Comparison of ENCODE assay signal across 9 cellular contexts in the genomic region with DNA sequence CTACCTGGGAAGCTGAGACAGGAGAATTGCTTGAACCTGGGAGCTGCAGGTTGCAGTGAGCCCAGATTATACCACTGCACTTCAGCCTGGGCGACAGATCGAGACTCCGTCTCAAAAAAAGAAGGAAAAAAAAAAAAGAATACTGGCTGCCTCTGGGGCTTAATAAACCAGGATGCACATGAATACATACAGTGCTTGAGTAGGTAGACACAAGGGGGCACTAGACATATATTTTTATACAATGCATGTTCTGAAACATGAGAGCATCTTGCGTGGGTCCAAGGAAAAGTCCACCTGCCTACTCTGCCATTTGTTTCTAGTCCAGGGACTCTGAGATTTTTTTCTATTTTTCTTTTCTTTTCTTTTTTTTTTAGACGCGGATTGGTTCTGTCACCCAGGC. TPM values are rescaled to one million over a fixed set of nuclear protein-coding genes. Genes with fewer than 3 reads are reported as not detected.
DNase-seq lines count a peak whose midpoint lies in the region; ATAC-seq, FAIRE-seq and TF ChIP-seq lines count a peak whose summit lies in the region.
"Had no signal": no experiment of that assay in that cellular context is flagged by ENCODE, and none has a peak within 500 bp of the region (broad histone marks: within the 10 kb centered on the region; RNA-seq: fewer than 3 reads in every experiment).

No MANE protein-coding gene starts in this region.

- TF ChIP-seq EP300 in Ishikawa (IDR thresholded peaks at IDR 0.05; ENCODE audit: borderline replicate concordance), result no peak

- no peak overlapping the region for H3K9ac ChIP-seq in keratinocyte (ENCODE audit: control insufficient read depth, extremely low read depth, insufficient read depth, low read length)

- ATAC-seq in SK-N-SH treated with all-trans-retinoic acid at 6 μM for 48 hours (peak; percentile 89), GM21825 (IDR thresholded peaks at IDR 0.05; ENCODE audit: unreplicated experiment) (no peak), GM19397 (IDR thresholded peaks at IDR 0.05; ENCODE audit: unreplicated experiment) (no peak), HG02852 (IDR thresholded peaks at IDR 0.05; ENCODE audit: unreplicated experiment) (no peak)

- H4K20me1 ChIP-seq in keratinocyte (ENCODE audit: control insufficient read depth, extremely low read depth, insufficient read depth, low read length), result no peaks in the 10 kb centered on the region

- FAIRE-seq in keratinocyte (lab: Jason Lieb, UNC), result no peak

- TF ChIP-seq CTCF in keratinocyte (optimal IDR thresholded peaks at IDR 0.05 in 1 of 3, IDR thresholded peaks at IDR 0.05 in 1 of 3, conservative IDR thresholded peaks at IDR 0.05 in 1 of 3; ENCODE audit: extremely low read depth in 1 of 3, insufficient read depth in 2 of 3, low read length in 3 of 3), result peak; percentile 28 to 48 (median 43)

- H3K4me1 ChIP-seq in keratinocyte (ENCODE audit: control insufficient read depth, extremely low read depth, insufficient read depth, low read length), result no peaks in the 10 kb centered on the region
- H3K4me1 ChIP-seq: SJCRH30 had no signal

- peak; percentile 55 for TF ChIP-seq RAD21 in Ishikawa (IDR thresholded peaks at IDR 0.05; ENCODE audit: low read depth)

- H3K27ac ChIP-seq in keratinocyte (ENCODE audit: control insufficient read depth, insufficient read depth, low read length), result no peak overlapping the region
- H3K27ac ChIP-seq: SJCRH30 had no signal

- H3K27me3 ChIP-seq in keratinocyte (ENCODE audit: control insufficient read depth, extremely low read depth, insufficient read depth, low read length), result no peaks in the 10 kb centered on the region
- H3K27me3 ChIP-seq: SJCRH30 had no signal

- no peaks in the 10 kb centered on the region for H3K9me1 ChIP-seq in keratinocyte (ENCODE audit: control insufficient read depth, extremely low read depth, insufficient read depth, low read length)

- no peak overlapping the region for H2AFZ ChIP-seq in keratinocyte (ENCODE audit: control insufficient read depth, low read length)

- no peaks in the 10 kb centered on the region for H3K79me2 ChIP-seq in keratinocyte (ENCODE audit: control insufficient read depth, insufficient read depth, low read length)

- no peak overlapping the region for H3K4me3 ChIP-seq in keratinocyte (ENCODE audit: control insufficient read depth in 2 of 3, extremely low read depth in 1 of 3, insufficient read depth in 2 of 3, low read depth in 1 of 3, low read length in 3 of 3)
- H3K4me3 ChIP-seq: SJCRH30 had no signal

- no peaks in the 10 kb centered on the region for H3K36me3 ChIP-seq in keratinocyte (ENCODE audit: control insufficient read depth in 2 of 2, extremely low read depth in 1 of 2, insufficient read depth in 2 of 2, low read length in 2 of 2)
- H3K36me3 ChIP-seq: SJCRH30 had no signal

- DNase-seq in DMS79 treated with DMSO at 0.1 percent for 48 hours (lab: John Stamatoyannopoulos, UW) (peak; percentile 8), keratinocyte (ENCODE audit: low read depth, low spot score) (no peak), epidermal melanocyte (ENCODE audit: insufficient read length, low spot score) (no peak)

- no peaks in the 10 kb centered on the region for H3K9me3 ChIP-seq in keratinocyte (ENCODE audit: control insufficient read depth, low read depth, low read length)
- H3K9me3 ChIP-seq: SJCRH30 had no signal

- H3K4me2 ChIP-seq in keratinocyte (ENCODE audit: control insufficient read depth, extremely low read depth, insufficient read depth, low read depth, low read length), result no peak overlapping the region

- dilution Hi-C loops in keratinocyte (cut with MboI; ENCODE audit: extremely low pct_ligation_motif_present, low sequenced_read_pairs), result no loop called here

TF ChIP-seq in Ishikawa, 13 proteins besides CTCF, POLR2A, EP300 and RAD21 (continues in another document):
- no peak for TF ChIP-seq FOXM1 (IDR thresholded peaks at IDR 0.05; ENCODE audit: borderline replicate concordance, low read depth)
- TF ChIP-seq ZBTB7A (IDR thresholded peaks at IDR 0.05; ENCODE audit: low read depth), result no peak
- no peak for TF ChIP-seq TEAD4 (IDR thresholded peaks at IDR 0.05)
- no peak for TF ChIP-seq YY1 (IDR thresholded peaks at IDR 0.05; ENCODE audit: low read depth)
- TF ChIP-seq TCF12 (IDR thresholded peaks at IDR 0.05; ENCODE audit: low read depth), result no peak
- no peak for TF ChIP-seq TAF1 (IDR thresholded peaks at IDR 0.05; ENCODE audit: low read depth)
- TF ChIP-seq, protein P1, sequence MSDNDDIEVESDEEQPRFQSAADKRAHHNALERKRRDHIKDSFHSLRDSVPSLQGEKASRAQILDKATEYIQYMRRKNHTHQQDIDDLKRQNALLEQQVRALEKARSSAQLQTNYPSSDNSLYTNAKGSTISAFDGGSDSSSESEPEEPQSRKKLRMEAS (IDR thresholded peaks at IDR 0.05), result no peak
- TF ChIP-seq EGR1 (IDR thresholded peaks at IDR 0.05), result no peak
- TF ChIP-seq, protein P2, sequence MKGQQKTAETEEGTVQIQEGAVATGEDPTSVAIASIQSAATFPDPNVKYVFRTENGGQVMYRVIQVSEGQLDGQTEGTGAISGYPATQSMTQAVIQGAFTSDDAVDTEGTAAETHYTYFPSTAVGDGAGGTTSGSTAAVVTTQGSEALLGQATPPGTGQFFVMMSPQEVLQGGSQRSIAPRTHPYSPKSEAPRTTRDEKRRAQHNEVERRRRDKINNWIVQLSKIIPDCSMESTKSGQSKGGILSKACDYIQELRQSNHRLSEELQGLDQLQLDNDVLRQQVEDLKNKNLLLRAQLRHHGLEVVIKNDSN (IDR thresholded peaks at IDR 0.05), result no peak
- TF ChIP-seq NFIC (IDR thresholded peaks at IDR 0.05), result no peak

TF ChIP-seq in SK-N-SH treated with all-trans-retinoic acid at 6 μM for 48 hours, 23 proteins besides CTCF, POLR2A, EP300 and RAD21 (continues in another document):
- no peak for TF ChIP-seq ZFP30 (CRISPR knock-in tag; IDR thresholded peaks at IDR 0.05)
- TF ChIP-seq ZFP3 (CRISPR knock-in tag; IDR thresholded peaks at IDR 0.05), result no peak
- no peak for TF ChIP-seq SNAI2 (CRISPR knock-in tag; IDR thresholded peaks at IDR 0.05)
- no peak for TF ChIP-seq TCF4 (CRISPR knock-in tag; IDR thresholded peaks at IDR 0.05; ENCODE audit: borderline replicate concordance)
- no peak for TF ChIP-seq ARNTL (CRISPR knock-in tag; IDR thresholded peaks at IDR 0.05; ENCODE audit: borderline replicate concordance, low read depth)
- TF ChIP-seq OSR1 (CRISPR knock-in tag; IDR thresholded peaks at IDR 0.05), result no peak
- TF ChIP-seq ZNF8 (CRISPR knock-in tag; IDR thresholded peaks at IDR 0.05), result no peak
- no peak for TF ChIP-seq TOX (CRISPR knock-in tag; IDR thresholded peaks at IDR 0.05; ENCODE audit: borderline replicate concordance)
- TF ChIP-seq, protein P3, sequence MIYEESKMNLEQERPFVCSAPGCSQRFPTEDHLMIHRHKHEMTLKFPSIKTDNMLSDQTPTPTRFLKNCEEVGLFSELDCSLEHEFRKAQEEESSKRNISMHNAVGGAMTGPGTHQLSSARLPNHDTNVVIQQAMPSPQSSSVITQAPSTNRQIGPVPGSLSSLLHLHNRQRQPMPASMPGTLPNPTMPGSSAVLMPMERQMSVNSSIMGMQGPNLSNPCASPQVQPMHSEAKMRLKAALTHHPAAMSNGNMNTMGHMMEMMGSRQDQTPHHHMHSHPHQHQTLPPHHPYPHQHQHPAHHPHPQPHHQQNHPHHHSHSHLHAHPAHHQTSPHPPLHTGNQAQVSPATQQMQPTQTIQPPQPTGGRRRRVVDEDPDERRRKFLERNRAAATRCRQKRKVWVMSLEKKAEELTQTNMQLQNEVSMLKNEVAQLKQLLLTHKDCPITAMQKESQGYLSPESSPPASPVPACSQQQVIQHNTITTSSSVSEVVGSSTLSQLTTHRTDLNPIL (CRISPR knock-in tag; IDR thresholded peaks at IDR 0.05; ENCODE audit: low read depth), result no peak

RNA-seq across cellular contexts. Expression of a gene that starts 31.2 kb away (rescaled TPM):
- 29.6 to 46.2 TPM (median 35.8 TPM) in 3 replicates for polyA plus RNA-seq in keratinocyte
- 72.0 TPM for polyA plus RNA-seq in keratinocyte (2011; ENCODE audit: low read depth)
- 29.6 and 38.7 TPM in 2 replicates for polyA plus RNA-seq in keratinocyte (2011; cell fraction: cytosol; rRNA removed)
- 30.4 and 36.2 TPM in 2 replicates for polyA plus RNA-seq in keratinocyte (2011; cell fraction: nucleus; rRNA removed)
- polyA plus RNA-seq in keratinocyte (2012; ENCODE audit: low replicate concordance), result 39.7 and 41.5 TPM in 2 replicates
- polyA minus RNA-seq in keratinocyte, result 84.3 to 118 TPM (median 110 TPM) in 3 replicates
- 87.5 TPM for polyA minus RNA-seq in keratinocyte (2011; cell fraction: cytosol; rRNA and poly(A)+ RNA removed)
- 20.8 and 23.4 TPM in 2 replicates for polyA minus RNA-seq in keratinocyte (2011; cell fraction: nucleus; rRNA and poly(A)+ RNA removed)

RNA-seq across cellular contexts. Expression of a gene that starts 45.3 kb away (rescaled TPM):
- polyA plus RNA-seq in keratinocyte, result 9.4 to 10.5 TPM (median 10.3 TPM) in 3 replicates
- polyA plus RNA-seq in keratinocyte (2011; ENCODE audit: low read depth), result 47.8 TPM
- 3.5 and 5.5 TPM in 2 replicates for polyA plus RNA-seq in keratinocyte (2011; cell fraction: cytosol; rRNA removed)
- polyA plus RNA-seq in keratinocyte (2011; cell fraction: nucleus; rRNA removed), result 15.9 and 17.3 TPM in 2 replicates
- polyA plus RNA-seq in keratinocyte (2012; ENCODE audit: low replicate concordance), result 10.9 and 26.2 TPM in 2 replicates
- 2.2 to 4.1 TPM (median 3.0 TPM) in 3 replicates for polyA minus RNA-seq in keratinocyte
- 20.5 TPM for polyA minus RNA-seq in keratinocyte (2011; cell fraction: cytosol; rRNA and poly(A)+ RNA removed)
- 16.1 and 16.9 TPM in 2 replicates for polyA minus RNA-seq in keratinocyte (2011; cell fraction: nucleus; rRNA and poly(A)+ RNA removed)

RNA-seq across cellular contexts. Expression of a gene that starts 51.6 kb away (rescaled TPM):
- 0.05 to 0.24 TPM (median 0.09 TPM) in 3 replicates for polyA plus RNA-seq in keratinocyte
- polyA plus RNA-seq in keratinocyte (2011; ENCODE audit: low read depth), result 0.34 TPM
- 0.16 and 0.40 TPM in 2 replicates for polyA plus RNA-seq in keratinocyte (2011; cell fraction: cytosol; rRNA removed)
- polyA plus RNA-seq in keratinocyte (2011; cell fraction: nucleus; rRNA removed), result 0.34 and 0.37 TPM in 2 replicates
- 0.41 and 0.48 TPM in 2 replicates for polyA plus RNA-seq in keratinocyte (2012; ENCODE audit: low replicate concordance)
- 0.33 to 2.1 TPM (median 0.35 TPM) in 3 replicates for polyA minus RNA-seq in keratinocyte
- polyA minus RNA-seq in keratinocyte (2011; cell fraction: cytosol; rRNA and poly(A)+ RNA removed), result 0.77 TPM
- 0.42 and 0.62 TPM in 2 replicates for polyA minus RNA-seq in keratinocyte (2011; cell fraction: nucleus; rRNA and poly(A)+ RNA removed)
